Comparison of ENCODE assay signal across 1 cellular context in the genomic region with DNA sequence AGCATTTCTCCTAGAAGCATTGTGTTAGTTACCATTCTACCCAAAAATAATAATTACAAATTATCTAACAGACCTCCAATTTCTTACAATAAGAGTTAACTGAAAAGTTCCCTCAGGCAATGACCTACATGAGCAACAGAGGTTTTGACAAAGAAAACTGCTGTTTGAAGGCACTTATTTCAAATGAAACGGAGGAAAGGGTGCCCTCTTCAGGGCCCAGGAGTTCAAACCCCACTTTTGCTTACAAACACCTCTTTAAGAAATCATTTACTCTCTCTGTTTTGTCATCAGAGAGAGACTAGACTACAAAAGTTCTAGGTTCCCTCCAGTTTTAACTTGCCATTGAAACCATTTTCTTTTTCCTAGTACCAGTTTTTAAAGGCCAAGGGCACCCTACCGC.
TF ChIP-seq lines count a peak whose summit lies in the region.

No MANE protein-coding gene starts in this region.

TF ChIP-seq in endothelial cell of umbilical vein, 7 proteins besides CTCF, POLR2A, EP300 and RAD21:
- TF ChIP-seq FOS (IDR thresholded peaks at IDR 0.05; ENCODE audit: borderline replicate concordance, insufficient read depth, low read length) (no peak), MYC (IDR thresholded peaks at IDR 0.05; ENCODE audit: low read depth, low read length) (no peak), POLR2AphosphoS5 (IDR thresholded peaks at IDR 0.05; ENCODE audit: insufficient read depth, low read depth, low read length) (no peak), EZH2 (IDR thresholded peaks at IDR 0.05; ENCODE audit: borderline replicate concordance, low read depth, low read length, severe bottlenecking) (no peak), JUN (IDR thresholded peaks at IDR 0.05; ENCODE audit: borderline replicate concordance, insufficient read depth, insufficient read length, low read depth) (no peak), GATA2 (IDR thresholded peaks at IDR 0.05; ENCODE audit: insufficient read depth, insufficient read length, low read depth, low read length) (no peak), MAX (IDR thresholded peaks at IDR 0.05; ENCODE audit: insufficient read depth, insufficient read length) (no peak)
